ENCODE assay signal across 8 cellular contexts in genomic region chr1:38586993-38587646, GRCh38.
DNase-seq lines count a peak whose midpoint lies in the region; ATAC-seq, FAIRE-seq and TF ChIP-seq lines count a peak whose summit lies in the region.

No MANE protein-coding gene starts in this region.

- no peaks in the 10 kb centered on the region for H3K79me2 ChIP-seq in SU-DHL-6 (ENCODE audit: insufficient read depth, low read length)

- H3K9me2 ChIP-seq in SU-DHL-6 (replicated peaks; ENCODE audit: insufficient read depth, low read length) = no peaks in the 10 kb centered on the region

- peak; percentile 91 for TF ChIP-seq CTCF in SU-DHL-6 (IDR thresholded peaks at IDR 0.05; ENCODE audit: insufficient read depth, low read length, poor library complexity, severe bottlenecking)

- no peaks in the 10 kb centered on the region for H3K36me3 ChIP-seq in SU-DHL-6 (ENCODE audit: low read length)

- no peak overlapping the region for H3K27ac ChIP-seq in SU-DHL-6 (ENCODE audit: low read depth, low read length)

- H3K27me3 ChIP-seq in SU-DHL-6 (ENCODE audit: low read length) = no peaks in the 10 kb centered on the region

- H3K4me3 ChIP-seq in SU-DHL-6 (ENCODE audit: insufficient read depth, low read length, poor library complexity, severe bottlenecking) = no peak overlapping the region

- ATAC-seq in HG03460 (IDR thresholded peaks at IDR 0.05; ENCODE audit: unreplicated experiment) = no peak

- H3K4me2 ChIP-seq in SU-DHL-6 (ENCODE audit: low read depth, low read length, poor library complexity, severe bottlenecking) = no peak overlapping the region

- H4K20me1 ChIP-seq in SU-DHL-6 (ENCODE audit: low read depth, low read length) = no peaks in the 10 kb centered on the region

- no peak for TF ChIP-seq POLR2A in H54 (IDR thresholded peaks at IDR 0.05; ENCODE audit: low read depth, low read length)

- no peaks in the 10 kb centered on the region for H3K9me3 ChIP-seq in SU-DHL-6 (ENCODE audit: insufficient read depth, low read length)

- no peak overlapping the region for H3K9ac ChIP-seq in SU-DHL-6 (ENCODE audit: low read length)

- DNase-seq in AML-193 (lab: John Stamatoyannopoulos, UW) (peak; percentile 16 to 26), H54 (ENCODE audit: insufficient read length, low spot score) (peak; percentile 41), astrocyte of the hippocampus (ENCODE audit: low read depth, low spot score) (peak; percentile 60), islet precursor cell (peak; percentile 79), GDM1 (lab: John Stamatoyannopoulos, UW) (no peak)
- peak; percentile 18 to 49 for DNase-seq in stimulated activated CD4-positive, alpha-beta T cell treated with anti-CD3 and anti-CD28 coated beads, Interleukin-4, amount 100 ng/mL, for 4 hours

- FAIRE-seq in H54 (lab: Jason Lieb, UNC) = no peak

- H2AFZ ChIP-seq in SU-DHL-6 (ENCODE audit: low read depth, low read length, severe bottlenecking) = no peak overlapping the region

- no peaks in the 10 kb centered on the region for H3F3A ChIP-seq in SU-DHL-6 (ENCODE audit: insufficient read depth)
